In genomic region chr3:184977796-184978195, GRCh38 we compare ENCODE assay signal across 24 cellular contexts.
"Had no signal": no experiment of that assay in that cellular context is flagged by ENCODE, and none has a peak within 500 bp of the region (broad histone marks: within the 10 kb centered on the region; RNA-seq: fewer than 3 reads in every experiment).

No MANE protein-coding gene starts in this region.

- H3K4me3 ChIP-seq: lower lobe of right lung, right atrium auricular region, testis, transverse colon had no signal

- DNase-seq: activated CD4-positive, alpha-beta T cell treated with anti-CD3 and anti-CD28 coated beads, Interleukin-2, amount 10 ng/mL, durations not matched to agents 7 days and 5 days; activated CD4-positive, CD25-positive, alpha-beta regulatory T cell treated with anti-CD3 and anti-CD28 coated beads, Interleukin-2, amount 50 U/mL, for 72 hours; activated CD8-positive, alpha-beta T cell treated with anti-CD3 and anti-CD28 coated beads for 36 hours; activated gamma-delta T cell treated with Interleukin-2 at 50 U/mL for 16 hours; activated naive CD4-positive, alpha-beta T cell treated with anti-CD3 and anti-CD28 coated beads, Interleukin-2, amount 50 U/mL, for 16 hours; activated T-cell treated with anti-CD3 and anti-CD28 coated beads, Interleukin-2, amount 50 U/mL, for 4 hours; amniotic stem cell; brain microvascular endothelial cell; foreskin melanocyte; kidney glomerular epithelial cell; lower lobe of right lung; mesenchymal stem cell; naive thymus-derived CD8-positive, alpha-beta T cell; nucleus accumbens; stimulated activated CD4-positive, alpha-beta T cell treated with anti-CD3 and anti-CD28 coated beads, Interleukin-15, amount 100 ng/mL, for 24 hours; stimulated activated CD4-positive, alpha-beta T cell treated with anti-CD3 and anti-CD28 coated beads, Interleukin-2, amount 100 ng/mL, for 24 hours; stimulated activated naive CD4-positive, alpha-beta T cell treated with Interleukin-2 at 50 U/mL for 16 hours; T-helper 17 cell; T1000; testis; transverse colon had no signal

- ATAC-seq: activated CD8-positive, alpha-beta T cell treated with anti-CD3 and anti-CD28 coated beads for 36 hours; activated T-cell treated with anti-CD3 and anti-CD28 coated beads, Interleukin-2, amount 50 U/mL, for 4 hours; activated T-helper 17 cell treated with anti-CD3 and anti-CD28 coated beads, Interleukin-2, amount 50 U/mL, for 72 hours; left lobe of liver; lower lobe of right lung; naive thymus-derived CD8-positive, alpha-beta T cell; T-helper 17 cell had no signal
